In the genomic region with DNA sequence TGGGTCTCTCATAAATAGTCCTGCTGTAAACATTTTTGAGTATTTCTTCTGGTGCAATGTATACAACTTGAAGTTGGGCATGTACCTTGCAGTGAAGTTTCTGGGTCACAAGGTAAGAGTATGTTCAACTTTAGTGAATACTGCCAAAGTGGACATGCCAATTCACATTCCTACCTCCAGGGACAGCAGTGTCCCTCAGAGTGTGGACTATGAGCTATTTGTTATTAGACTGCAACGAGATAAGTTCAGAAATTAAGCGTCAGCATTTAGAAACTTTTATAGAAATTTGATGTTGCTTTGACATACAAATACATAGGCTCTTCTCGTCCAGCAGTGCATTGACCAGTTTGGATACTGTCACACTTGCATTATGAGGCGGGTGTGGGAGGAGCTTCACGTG, we compare ENCODE assay signal across 9 cellular contexts. TPM values are rescaled to one million over a fixed set of nuclear protein-coding genes. Genes with fewer than 3 reads are reported as not detected.
DNase-seq lines count a peak whose midpoint lies in the region; ATAC-seq and TF ChIP-seq lines count a peak whose summit lies in the region.
"Had no signal": no experiment of that assay in that cellular context is flagged by ENCODE, and none has a peak within 500 bp of the region (broad histone marks: within the 10 kb centered on the region; RNA-seq: fewer than 3 reads in every experiment).

No MANE protein-coding gene starts in this region.

- H3K27ac ChIP-seq in dorsolateral prefrontal cortex = no peak overlapping the region

- H3K27me3 ChIP-seq in BJ (ENCODE audit: control insufficient read depth, insufficient read depth, low read length) (peaks cover 7% of the 10 kb centered on the region), dorsolateral prefrontal cortex (peaks cover 0 to 12% (median 0%) of the 10 kb centered on the region in 45 donors)

- TF ChIP-seq CTCF in BJ (IDR thresholded peaks at IDR 0.05; ENCODE audit: insufficient read depth, low read depth, low read length) (peak; percentile 52), LNCAP (IDR thresholded peaks at IDR 0.05) (peak; percentile 43; the same call in 1 of the 2 replicates), dorsolateral prefrontal cortex (IDR thresholded peaks at IDR 0.05 in 54 of 56, conservative IDR thresholded peaks at IDR 0.05 in 2 of 56; ENCODE audit: low read depth in 1 of 56, partially characterized antibody in 56 of 56) (peak in 41 of 56 donors; percentile 9 to 48 (median 36)), neural crest cell (conservative IDR thresholded peaks at IDR 0.05) (peak; percentile 68)

- H3K9me3 Mint-ChIP-seq in neural crest cell = no peaks in the 10 kb centered on the region
- H3K9me3 Mint-ChIP-seq: activated T-cell treated with anti-CD3 and anti-CD28 coated beads, Interleukin-2, amount 50 U/mL, for 24 hours had no signal

- H3K36me3 Mint-ChIP-seq in neural crest cell (ENCODE audit: low read depth) = no peaks in the 10 kb centered on the region

- H3K27me3 Mint-ChIP-seq in neural crest cell (ENCODE audit: low read depth) = peaks cover 24% of the 10 kb centered on the region
- H3K27me3 Mint-ChIP-seq: activated T-cell treated with anti-CD3 and anti-CD28 coated beads, Interleukin-2, amount 50 U/mL, for 24 hours had no signal

- ATAC-seq in HG02973 (IDR thresholded peaks at IDR 0.05; ENCODE audit: unreplicated experiment) (no peak), sciatic nerve (no peak)

- H3K27ac Mint-ChIP-seq in neural crest cell (ENCODE audit: unreplicated experiment) = no peak overlapping the region
- H3K27ac Mint-ChIP-seq: activated T-cell treated with anti-CD3 and anti-CD28 coated beads, Interleukin-2, amount 50 U/mL, for 24 hours had no signal

- no peaks in the 10 kb centered on the region for H3K36me3 ChIP-seq in BJ (ENCODE audit: control insufficient read depth, insufficient read depth, low read length)

- DNase-seq in BJ (ENCODE audit: low read depth) (no peak), dorsolateral prefrontal cortex (no peak), neural crest cell (ENCODE audit: low read depth, low spot score) (no peak), cerebellar nuclear complex (lab: John Stamatoyannopoulos, UW) (no peak), retina (no peak), sciatic nerve (ENCODE audit: low spot score) (no peak)
- DNase-seq: activated T-cell treated with anti-CD3 and anti-CD28 coated beads, Interleukin-2, amount 50 U/mL, for 24 hours had no signal

- no peak overlapping the region for H3K4me3 Mint-ChIP-seq in neural crest cell
- H3K4me3 Mint-ChIP-seq: activated T-cell treated with anti-CD3 and anti-CD28 coated beads, Interleukin-2, amount 50 U/mL, for 24 hours had no signal

- peaks cover 39% of the 10 kb centered on the region for H3K4me1 Mint-ChIP-seq in neural crest cell

- POLR2A ChIA-PET in BJ (lab: Charles Lee) = no interaction called here

- no peak overlapping the region for H3K4me3 ChIP-seq in BJ (ENCODE audit: low read depth, low read length)
- no peak overlapping the region for H3K4me3 ChIP-seq in dorsolateral prefrontal cortex

- intact Hi-C loops in dorsolateral prefrontal cortex (cut with DNase I) (loop anchor here in 1 of 2 donors (10.0 kb wide), 1 partner anchor 218 kb away; no protein-coding TSS in a partner anchor), sciatic nerve (cut with DNase I) (no loop called here)

- CTCF ChIA-PET in BJ (lab: Yijun Ruan, JAX) = interaction anchor here (0.5 to 1.0 kb wide), 2 partner anchors 20 to 44 kb away, joined by 3 read pairs; no protein-coding TSS in a partner anchor

RNA-seq across cellular contexts. Expression of a gene that starts 7.2 kb away (rescaled TPM):
- 4.6 and 6.6 TPM in 2 replicates for polyA plus RNA-seq in BJ (2011; rRNA removed)
- polyA minus RNA-seq in BJ (2011; rRNA and poly(A)+ RNA removed) = 3.6 and 6.5 TPM in 2 replicates
- 10 to 100 TPM in 79 of 120 experiments, 1 to 10 TPM in 41; 4.7 to 29.3 (median 11.7) TPM for total RNA-seq in dorsolateral prefrontal cortex
- total RNA-seq in neural crest cell = 24.5 and 26.2 TPM in 2 replicates
- total RNA-seq in sciatic nerve = 90.5 TPM
